In genomic region chr11:71448257-71449161, GRCh38 we compare ENCODE assay signal across 8 cellular contexts.
DNase-seq lines count a peak whose midpoint lies in the region; ATAC-seq and TF ChIP-seq lines count a peak whose summit lies in the region.

Gene DHCR7, minus strand, starts transcription at chr11:71448393. Its CDS starts 3,441 bp downstream, at chr11:71444952.

- DNase-seq in AG10803 (ENCODE audit: low read depth) (peak; percentile 91), NCI-H446 (lab: John Stamatoyannopoulos, UW) (peak; percentile 87 to 98), iris pigment epithelial cell (ENCODE audit: low read depth) (peak; percentile 96)
- DNase-seq in activated CD4-positive, CD25-positive, alpha-beta regulatory T cell treated with anti-CD3 and anti-CD28 coated beads, Interleukin-2, amount 50 U/mL, for 16 hours (ENCODE audit: low read depth, low spot score) = peak; percentile 84
- peak; percentile 88 for DNase-seq in central memory CD4-positive, alpha-beta T cell
- peak; percentile 95 for DNase-seq in stimulated activated CD4-positive, alpha-beta T cell treated with anti-CD3 and anti-CD28 coated beads, Interleukin-12 subunit alpha, Interleukin-12 subunit beta, amount 100 ng/mL, for 4 hours

- H3K4me3 ChIP-seq in AG10803 (ENCODE audit: low read length) = peak within 1 kb of the TSS; percentile 97

- no peak for TF ChIP-seq CTCF in AG10803 (conservative IDR thresholded peaks at IDR 0.05; ENCODE audit: low read length)

- peak; percentile 73 for ATAC-seq in GM19035 (IDR thresholded peaks at IDR 0.05; ENCODE audit: unreplicated experiment)
- ATAC-seq in HG03342 (IDR thresholded peaks at IDR 0.05; ENCODE audit: unreplicated experiment) = peak; percentile 81

Comparison
In these comparisons a context has a peak if more than half of its experiments do, and no peak if none do; other contexts are left out.
1. Peak in every context shown above with its lines: DNase-seq, ATAC-seq and H3K4me3 ChIP-seq.